In genomic region chr6:138647006-138647405, GRCh38 we compare ENCODE assay signal across 20 cellular contexts.
DNase-seq lines count a peak whose midpoint lies in the region; FAIRE-seq and TF ChIP-seq lines count a peak whose summit lies in the region.
"Had no signal": no experiment of that assay in that cellular context is flagged by ENCODE, and none has a peak within 500 bp of the region (broad histone marks: within the 10 kb centered on the region; RNA-seq: fewer than 3 reads in every experiment).

No MANE protein-coding gene starts in this region.

- H3K36me3 ChIP-seq in small intestine (ENCODE audit: control insufficient read depth in 2 of 2, insufficient read depth in 2 of 2, low read length in 2 of 2), result no peaks in the 10 kb centered on the region
- H3K36me3 ChIP-seq: heart left ventricle had no signal

- H3K4me1 Mint-ChIP-seq in nephron, result peaks cover 7% of the 10 kb centered on the region
- H3K4me1 Mint-ChIP-seq: B cell, neural crest cell had no signal

- no peaks in the 10 kb centered on the region for H3K27me3 Mint-ChIP-seq in nephron (ENCODE audit: low read depth)

- peaks cover 0 to 2% of the 10 kb centered on the region in 2 donors for H3K4me1 ChIP-seq in small intestine (ENCODE audit: control insufficient read depth in 2 of 2, insufficient read depth in 1 of 2, low read depth in 1 of 2, low read length in 1 of 2)
- H3K4me1 ChIP-seq: heart left ventricle had no signal

- H3K4me3 Mint-ChIP-seq in nephron, result peak overlapping the region in 1 of 3 experiments; percentile 68
- H3K4me3 Mint-ChIP-seq: activated CD8-positive, alpha-beta T cell treated with anti-CD3 and anti-CD28 coated beads, Interleukin-2, amount 10 ng/mL, durations not matched to agents 7 days and 5 days; B cell; neural crest cell had no signal

- H3K9me3 ChIP-seq in small intestine (ENCODE audit: control insufficient read depth, low read depth), result no peaks in the 10 kb centered on the region
- H3K9me3 ChIP-seq: heart left ventricle had no signal

- no peak for TF ChIP-seq CTCF in epithelial cell of esophagus (IDR thresholded peaks at IDR 0.05; ENCODE audit: insufficient read depth, low read depth, low read length, missing control alignments)
- no peak for TF ChIP-seq CTCF in nephron (IDR thresholded peaks at IDR 0.05; ENCODE audit: unreplicated experiment in 3 of 3)

- 55 to 81% (median 76%) methylated on average over 6 of the region's 6 CpGs for WGBS in small intestine, 3 donors

- no peak overlapping the region for H3K4me3 ChIP-seq in epithelial cell of esophagus (ENCODE audit: low read length)
- H3K4me3 ChIP-seq in small intestine (ENCODE audit: low read depth in 1 of 2, low read length in 2 of 2), result no peak overlapping the region

- DNase-seq in AG08396 (ENCODE audit: low spot score) (peak; percentile 6), NCI-H226 (peak; percentile 28), epithelial cell of esophagus (ENCODE audit: low read depth) (peak; percentile 35), COLO668 (lab: John Stamatoyannopoulos, UW; ENCODE audit: unreplicated experiment) (no peak), small intestine (no peak), occipital lobe (lab: John Stamatoyannopoulos, UW) (no peak), NCI-H2196 treated with DMSO at 0.1 percent for 48 hours (lab: John Stamatoyannopoulos, UW; ENCODE audit: unreplicated experiment) (no peak)
- DNase-seq: activated CD8-positive, alpha-beta T cell treated with anti-CD3 and anti-CD28 coated beads, Interleukin-2, amount 10 ng/mL, durations not matched to agents 7 days and 5 days; activated gamma-delta T cell; cortex of kidney; DND-41; heart left ventricle; NCI-H1694 treated with DMSO at 0.1 percent for 48 hours; NCI-H82; SHP77; T1000 had no signal

- FAIRE-seq in small intestine (lab: Jason Lieb, UNC), result no peak

- peak overlapping the region in 2 of 3 experiments; percentile 52 to 73 for H3K27ac Mint-ChIP-seq in nephron
- H3K27ac Mint-ChIP-seq: activated CD8-positive, alpha-beta T cell treated with anti-CD3 and anti-CD28 coated beads, Interleukin-2, amount 10 ng/mL, durations not matched to agents 7 days and 5 days; B cell had no signal

- no peak overlapping the region for H3K27ac ChIP-seq in small intestine (ENCODE audit: low read depth in 1 of 2, low read length in 1 of 2)
- H3K27ac ChIP-seq: heart left ventricle, KMS-11 had no signal

- no peaks in the 10 kb centered on the region for H3K9me3 Mint-ChIP-seq in nephron
- H3K9me3 Mint-ChIP-seq: neural crest cell had no signal

- no peaks in the 10 kb centered on the region for H3K27me3 ChIP-seq in small intestine (ENCODE audit: control insufficient read depth in 2 of 2, insufficient read depth in 2 of 2, low read length in 2 of 2)
- H3K27me3 ChIP-seq: heart left ventricle had no signal

- H3K36me3 Mint-ChIP-seq in nephron (ENCODE audit: low read depth), result no peaks in the 10 kb centered on the region

Comparison
In these comparisons a context has a peak if more than half of its experiments do, and no peak if none do; other contexts are left out.
1. DNase-seq: peak in AG08396 (single experiment), NCI-H226 (single experiment) and epithelial cell of esophagus (single experiment); none in COLO668 (single experiment), small intestine (single experiment), occipital lobe (single experiment) and NCI-H2196 treated with DMSO at 0.1 percent for 48 hours (single experiment).